ENCODE assay signal across 8 cellular contexts in the genomic region with DNA sequence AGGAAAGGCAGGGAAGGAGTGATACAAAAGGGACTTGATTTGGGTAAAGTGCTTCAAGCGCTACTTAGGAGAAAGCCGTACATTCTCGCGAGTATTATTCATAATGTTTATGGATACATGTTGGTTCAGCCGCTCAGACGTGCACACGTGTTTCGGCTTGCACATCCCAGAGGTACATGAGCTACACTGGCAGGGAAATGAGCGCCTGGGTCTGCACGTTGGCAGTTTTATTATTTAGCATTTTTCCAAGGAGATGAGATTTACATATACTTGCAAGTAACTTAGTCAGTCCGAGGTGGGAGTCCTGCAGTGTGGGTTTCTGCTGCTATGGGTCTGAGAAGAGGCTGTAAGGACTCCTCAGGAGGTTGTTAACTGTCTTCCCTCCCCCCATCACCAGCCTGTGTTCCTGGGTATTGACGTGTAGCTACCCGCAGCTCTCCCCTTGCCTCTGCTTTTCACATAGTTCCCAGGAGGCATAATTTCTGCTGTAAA. TPM values are rescaled to one million over a fixed set of nuclear protein-coding genes. Genes with fewer than 3 reads are reported as not detected.
DNase-seq lines count a peak whose midpoint lies in the region; ATAC-seq lines count a peak whose summit lies in the region.

No MANE protein-coding gene starts in this region.

- peak overlapping the region; percentile 89 for H3K27ac ChIP-seq in CD4-positive, alpha-beta memory T cell (ENCODE audit: low read depth, low read length)
- no peak overlapping the region for H3K27ac ChIP-seq in HUES64 (ENCODE audit: low read depth, low read length)
- H3K27ac ChIP-seq in iPS DF 6.9 (ENCODE audit: low read length), result no peak overlapping the region
- H3K27ac ChIP-seq in neuronal stem cell (replicated peaks; ENCODE audit: low read length), result no peak overlapping the region

- H4K91ac ChIP-seq in neuronal stem cell (ENCODE audit: low read depth, low read length, poor library complexity), result no peak overlapping the region

- no peak overlapping the region for H2BK5ac ChIP-seq in neuronal stem cell (ENCODE audit: low read length)

- WGBS in HUES64, result 32% methylated on average over 13 of the region's 13 CpGs
- WGBS in iPS DF 6.9 (ENCODE audit: insufficient coverage, insufficient read length), result no CpG with 5 or more reads among the region's 13 CpGs
- WGBS in neuronal stem cell (ENCODE audit: extremely low coverage in 2 of 2, insufficient read length in 2 of 2, insufficient replicate concordance in 1 of 2), 2 donors, result no CpG with 5 or more reads among the region's 13 CpGs

- H2BK12ac ChIP-seq in neuronal stem cell (ENCODE audit: low read length), result no peak overlapping the region

- peaks cover 26 to 53% (median 33%) of the 10 kb centered on the region in 4 donors for H3K4me1 Mint-ChIP-seq in CD4-positive, alpha-beta memory T cell
- peaks cover 41% of the 10 kb centered on the region for H3K4me1 Mint-ChIP-seq in activated T-cell treated with anti-CD3 and anti-CD28 coated beads, Interleukin-2, amount 50 U/mL, for 4 hours (ENCODE audit: low read depth)
- H3K4me1 Mint-ChIP-seq in stimulated activated memory B cell treated with anti-CD40 and anti-IgM and Interleukin-4, amounts not matched to agents 10 μg/mL and 1 μg/mL and 100 μg/mL, for 72 hours, result peaks cover 11% of the 10 kb centered on the region

- peak overlapping the region; percentile 85 to 95 for H3K4me3 ChIP-seq in CD4-positive, alpha-beta memory T cell (ENCODE audit: low read length in 2 of 2)
- H3K4me3 ChIP-seq in HUES64 (ENCODE audit: low read length) (peak overlapping the region; percentile 60), iPS DF 6.9 (ENCODE audit: low read length) (peak overlapping the region; percentile 57; the same call in 1 of the 2 replicates), neuronal stem cell (ENCODE audit: low read length in 2 of 2) (no peak overlapping the region), HAP-1 (no peak overlapping the region)

- H3K9ac ChIP-seq in HUES64 (ENCODE audit: low read depth, low read length) (no peak overlapping the region), neuronal stem cell (ENCODE audit: low read depth, low read length, poor library complexity) (no peak overlapping the region)

- peaks cover 39% of the 10 kb centered on the region for H3K4me1 ChIP-seq in CD4-positive, alpha-beta memory T cell (ENCODE audit: insufficient read depth, low read length)
- H3K4me1 ChIP-seq in HUES64 (ENCODE audit: insufficient read depth, low read length) (no peaks in the 10 kb centered on the region; the same call in 1 of the 2 replicates), iPS DF 6.9 (ENCODE audit: control insufficient read depth, insufficient read depth, low read length) (peaks cover 2% of the 10 kb centered on the region; the same call in 1 of the 2 replicates), neuronal stem cell (ENCODE audit: control insufficient read depth in 2 of 2, insufficient read depth in 1 of 2, low read depth in 1 of 2, low read length in 2 of 2) (peaks cover 0 to 3% of the 10 kb centered on the region in 2 donors), HAP-1 (peaks cover 3% of the 10 kb centered on the region; the same call in 1 of the 2 replicates)

- no peaks in the 10 kb centered on the region for H3K36me3 ChIP-seq in CD4-positive, alpha-beta memory T cell (ENCODE audit: insufficient read depth, low read length)
- H3K36me3 ChIP-seq in HUES64 (ENCODE audit: insufficient read depth, low read length) (no peaks in the 10 kb centered on the region), iPS DF 6.9 (ENCODE audit: control insufficient read depth, insufficient read depth, low read length) (no peaks in the 10 kb centered on the region), neuronal stem cell (replicated peaks in 1 of 2; ENCODE audit: control insufficient read depth in 2 of 2, insufficient read depth in 2 of 2, low read length in 2 of 2) (no peaks in the 10 kb centered on the region), HAP-1 (replicated peaks) (no peaks in the 10 kb centered on the region)

- H3K36me3 Mint-ChIP-seq in CD4-positive, alpha-beta memory T cell, result peaks cover 38 to 49% of the 10 kb centered on the region in 2 donors
- peaks cover 26% of the 10 kb centered on the region for H3K36me3 Mint-ChIP-seq in activated T-cell treated with anti-CD3 and anti-CD28 coated beads, Interleukin-2, amount 50 U/mL, for 4 hours (ENCODE audit: insufficient read depth)
- H3K36me3 Mint-ChIP-seq in stimulated activated memory B cell treated with anti-CD40 and anti-IgM and Interleukin-4, amounts not matched to agents 10 μg/mL and 1 μg/mL and 100 μg/mL, for 72 hours, result no peaks in the 10 kb centered on the region

- no peak overlapping the region for H2AK5ac ChIP-seq in neuronal stem cell (ENCODE audit: low read depth, low read length)

- H3K4me2 ChIP-seq in neuronal stem cell (ENCODE audit: insufficient read depth, low read length, poor library complexity, severe bottlenecking), result no peak overlapping the region

- H3K4ac ChIP-seq in neuronal stem cell (ENCODE audit: low read length), result no peak overlapping the region

- peak; percentile 30 to 34 for ATAC-seq in activated T-cell treated with anti-CD3 and anti-CD28 coated beads, Interleukin-2, amount 50 U/mL, for 4 hours
- ATAC-seq in stimulated activated memory B cell treated with anti-CD40 and anti-IgM and Interleukin-4, amounts not matched to agents 10 μg/mL and 1 μg/mL and 100 μg/mL, for 72 hours, result no peak

- H3K14ac ChIP-seq in neuronal stem cell (ENCODE audit: low read length), result no peak overlapping the region

- H3K18ac ChIP-seq in neuronal stem cell (ENCODE audit: low read length), result no peak overlapping the region

- H3K79me1 ChIP-seq in neuronal stem cell (ENCODE audit: low read depth, low read length), result no peaks in the 10 kb centered on the region

- peak; percentile 56 to 82 (median 64) for DNase-seq in CD4-positive, alpha-beta memory T cell
- peak; percentile 43 for DNase-seq in activated T-cell treated with anti-CD3 and anti-CD28 coated beads, Interleukin-2, amount 50 U/mL, for 4 hours
- no peak for DNase-seq in iPS DF 6.9 (ENCODE audit: low read depth, low spot score)
- no peak for DNase-seq in NCI-H1930 (lab: John Stamatoyannopoulos, UW)
- no peak for DNase-seq in neuronal stem cell (ENCODE audit: low spot score)
- no peak for DNase-seq in HAP-1 (ENCODE audit: low spot score in 2 of 2)

- no peaks in the 10 kb centered on the region for H3K27me3 ChIP-seq in CD4-positive, alpha-beta memory T cell (ENCODE audit: insufficient read depth, low read length)
- peaks cover 46% of the 10 kb centered on the region for H3K27me3 ChIP-seq in HUES64 (ENCODE audit: insufficient read depth, low read length)
- peaks cover 12% of the 10 kb centered on the region; the same call in 1 of the 2 replicates for H3K27me3 ChIP-seq in iPS DF 6.9 (ENCODE audit: control insufficient read depth, insufficient read depth, low read length)
- peaks cover 7 to 54% (median 29%) of the 10 kb centered on the region in 3 experiments for H3K27me3 ChIP-seq in neuronal stem cell (ENCODE audit: control insufficient read depth in 3 of 3, insufficient read depth in 3 of 3, low read depth in 1 of 3, low read length in 3 of 3)
- peaks cover 28% of the 10 kb centered on the region for H3K27me3 ChIP-seq in HAP-1 (ENCODE audit: low read depth)

- POLR2A ChIA-PET in CD4-positive, alpha-beta memory T cell (lab: Charles Lee; ENCODE audit: partially characterized antibody), result interaction anchor here (0.7 to 11.7 kb wide), 36 partner anchors 16 to 439 kb away, joined by 3 to 578 read pairs (median 7); a partner anchor contains a TSS

- H3K9me3 ChIP-seq in CD4-positive, alpha-beta memory T cell (ENCODE audit: control insufficient read depth in 1 of 2, low read length in 2 of 2), result no peaks in the 10 kb centered on the region
- H3K9me3 ChIP-seq in HUES64 (ENCODE audit: insufficient read depth, low read depth, low read length) (0 out of 2 replicates have a peak, but pooled peaks cover 5% of the 10 kb centered on the region), iPS DF 6.9 (ENCODE audit: control insufficient read depth, insufficient read depth, low read length) (no peaks in the 10 kb centered on the region), neuronal stem cell (replicated peaks in 1 of 2; ENCODE audit: control insufficient read depth in 2 of 2, insufficient read depth in 1 of 2, low read depth in 1 of 2, low read length in 2 of 2) (no peaks in the 10 kb centered on the region), HAP-1 (no peaks in the 10 kb centered on the region)

- H2BK120ac ChIP-seq in neuronal stem cell (ENCODE audit: low read depth, low read length), result no peak overlapping the region

- in situ Hi-C loops in HAP-1 (cut with MboI; ENCODE audit: low sequenced_read_pairs), result no loop called here

- H2AFZ ChIP-seq in neuronal stem cell (ENCODE audit: low read length), result no peak overlapping the region

- H3K4me3 Mint-ChIP-seq in CD4-positive, alpha-beta memory T cell, result peak overlapping the region; percentile 97 to 100 (median 99)
- peak overlapping the region; percentile 93 for H3K4me3 Mint-ChIP-seq in activated T-cell treated with anti-CD3 and anti-CD28 coated beads, Interleukin-2, amount 50 U/mL, for 4 hours
- peak overlapping the region; percentile 73 for H3K4me3 Mint-ChIP-seq in stimulated activated memory B cell treated with anti-CD40 and anti-IgM and Interleukin-4, amounts not matched to agents 10 μg/mL and 1 μg/mL and 100 μg/mL, for 72 hours

- H4K8ac ChIP-seq in neuronal stem cell (ENCODE audit: low read depth, low read length), result no peak overlapping the region

- H3K9me3 Mint-ChIP-seq in CD4-positive, alpha-beta memory T cell, result peaks cover 0 to 4% (median 0%) of the 10 kb centered on the region in 8 donors
- no peaks in the 10 kb centered on the region for H3K9me3 Mint-ChIP-seq in activated T-cell treated with anti-CD3 and anti-CD28 coated beads, Interleukin-2, amount 50 U/mL, for 4 hours
- peaks cover 6% of the 10 kb centered on the region for H3K9me3 Mint-ChIP-seq in stimulated activated memory B cell treated with anti-CD40 and anti-IgM and Interleukin-4, amounts not matched to agents 10 μg/mL and 1 μg/mL and 100 μg/mL, for 72 hours

- peak overlapping the region in 6 of 7 donors; percentile 91 to 99 (median 96) for H3K27ac Mint-ChIP-seq in CD4-positive, alpha-beta memory T cell
- no peak overlapping the region for H3K27ac Mint-ChIP-seq in stimulated activated memory B cell treated with anti-CD40 and anti-IgM and Interleukin-4, amounts not matched to agents 10 μg/mL and 1 μg/mL and 100 μg/mL, for 72 hours

- intact Hi-C loops in CD4-positive, alpha-beta memory T cell (cut with micrococcal nuclease), result loop anchor here (1.0 to 5.0 kb wide), 5 partner anchors 9 to 129 kb away; no protein-coding TSS in a partner anchor

- CTCF ChIA-PET in CD4-positive, alpha-beta memory T cell (lab: Charles Lee; ENCODE audit: partially characterized antibody), result interaction anchor here (0.7 to 6.0 kb wide), 18 partner anchors 12 to 180 kb away, joined by 3 to 84 read pairs (median 4); no protein-coding TSS in a partner anchor

- H3K23ac ChIP-seq in neuronal stem cell (ENCODE audit: low read depth, low read length, poor library complexity), result no peak overlapping the region

- H3K27me3 Mint-ChIP-seq in CD4-positive, alpha-beta memory T cell, result no peaks in the 10 kb centered on the region
- H3K27me3 Mint-ChIP-seq in activated T-cell treated with anti-CD3 and anti-CD28 coated beads, Interleukin-2, amount 50 U/mL, for 4 hours (ENCODE audit: low read depth), result no peaks in the 10 kb centered on the region
- H3K27me3 Mint-ChIP-seq in stimulated activated memory B cell treated with anti-CD40 and anti-IgM and Interleukin-4, amounts not matched to agents 10 μg/mL and 1 μg/mL and 100 μg/mL, for 72 hours, result peaks cover 22% of the 10 kb centered on the region

- no peak overlapping the region for H2BK15ac ChIP-seq in neuronal stem cell (ENCODE audit: low read length)

RNA-seq across cellular contexts. Expression of a gene that starts 1.5 kb away (rescaled TPM):
- 100 to 1,000 TPM; 247 to 284 TPM for total RNA-seq in CD4-positive, alpha-beta memory T cell
- 100 to 1,000 TPM; 246 to 251 TPM for polyA plus RNA-seq in CD4-positive, alpha-beta memory T cell
- 2.0 TPM for polyA plus RNA-seq in HUES64 (2013, experiment 1 of 2)
- polyA plus RNA-seq in HUES64 (2013, experiment 2 of 2), result 2.1 TPM
- total RNA-seq in activated T-cell treated with anti-CD3 and anti-CD28 coated beads, Interleukin-2, amount 50 U/mL, for 4 hours, result 100 to 1,000 TPM; 109 to 141 (median 134) TPM
- 0.99 TPM for polyA plus RNA-seq in neuronal stem cell (2013, experiment 1 of 2)
- polyA plus RNA-seq in neuronal stem cell (2013, experiment 2 of 2), result 1.2 TPM

RNA-seq across cellular contexts. Expression of a gene that starts 41.7 kb away (rescaled TPM):
- total RNA-seq in CD4-positive, alpha-beta memory T cell, result 1 to 10 TPM; 2.9 to 3.0 TPM
- 1 to 10 TPM; 5.3 to 5.4 TPM for polyA plus RNA-seq in CD4-positive, alpha-beta memory T cell
- 2.4 TPM for polyA plus RNA-seq in HUES64 (2013, experiment 1 of 2)
- 2.6 TPM for polyA plus RNA-seq in HUES64 (2013, experiment 2 of 2)
- total RNA-seq in activated T-cell treated with anti-CD3 and anti-CD28 coated beads, Interleukin-2, amount 50 U/mL, for 4 hours, result 1 to 10 TPM; 1.1 to 1.5 (median 1.3) TPM
- polyA plus RNA-seq in neuronal stem cell (2013, experiment 1 of 2), result 0.03 TPM
- 0.06 TPM for polyA plus RNA-seq in neuronal stem cell (2013, experiment 2 of 2)

Comparison
In these comparisons a context has a peak if more than half of its experiments do, and no peak if none do; other contexts are left out.
1. DNase-seq: peak in CD4-positive, alpha-beta memory T cell (5 of 5) and activated T-cell treated with anti-CD3 and anti-CD28 coated beads, Interleukin-2, amount 50 U/mL, for 4 hours (single experiment); none in iPS DF 6.9 (single experiment), NCI-H1930 (0 of 2), neuronal stem cell (single experiment) and HAP-1 (0 of 2).
2. H3K4me3 ChIP-seq: peak in CD4-positive, alpha-beta memory T cell (2 of 2), HUES64 (single experiment) and iPS DF 6.9 (single experiment); none in neuronal stem cell (0 of 2) and HAP-1 (single experiment).
3. Peak in every context shown above with its lines, with median percentiles within 50 percentile points of each other: H3K4me3 Mint-ChIP-seq.